8 cellular contexts compared by ENCODE assay signal in the genomic region with DNA sequence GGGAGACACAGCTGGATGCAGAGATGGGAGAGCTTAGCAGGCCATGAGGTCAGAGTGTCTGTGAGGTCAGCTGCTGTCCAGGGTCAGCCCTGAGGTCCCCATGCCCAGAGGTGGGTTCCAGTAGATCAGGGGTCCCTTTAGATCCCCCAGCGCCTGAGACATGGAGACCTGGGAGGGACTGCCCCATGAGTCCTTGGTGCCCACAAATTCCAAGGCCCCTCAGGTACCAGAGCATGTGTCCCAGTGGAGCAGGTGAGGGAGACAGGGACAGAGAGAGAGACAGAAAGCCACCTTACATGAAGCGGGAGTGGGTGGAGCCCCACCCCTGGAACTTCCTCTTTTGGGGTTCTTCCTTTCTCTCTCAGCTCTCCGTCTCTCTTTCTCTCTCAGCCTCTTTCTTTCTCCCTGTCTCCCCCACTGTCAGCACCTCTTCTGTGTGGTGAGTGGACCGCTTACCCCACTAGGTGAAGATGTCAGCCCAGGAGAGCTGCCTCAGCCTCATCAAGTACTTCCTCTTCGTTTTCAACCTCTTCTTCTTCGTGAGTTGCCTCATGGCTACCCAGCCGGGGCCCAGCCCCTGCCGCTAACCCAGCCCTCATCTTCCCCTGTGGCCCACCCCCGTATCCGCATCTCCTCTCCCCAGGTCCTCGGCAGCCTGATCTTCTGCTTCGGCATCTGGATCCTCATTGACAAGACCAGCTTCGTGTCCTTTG. TPM values are rescaled to one million over a fixed set of nuclear protein-coding genes. Genes with fewer than 3 reads are reported as not detected.
A peak's percentile ranks its signal among the peaks of the same experiment; 100 is the strongest.
DNase-seq lines count a peak whose midpoint lies in the region; ATAC-seq and TF ChIP-seq lines count a peak whose summit lies in the region.

A gene with protein sequence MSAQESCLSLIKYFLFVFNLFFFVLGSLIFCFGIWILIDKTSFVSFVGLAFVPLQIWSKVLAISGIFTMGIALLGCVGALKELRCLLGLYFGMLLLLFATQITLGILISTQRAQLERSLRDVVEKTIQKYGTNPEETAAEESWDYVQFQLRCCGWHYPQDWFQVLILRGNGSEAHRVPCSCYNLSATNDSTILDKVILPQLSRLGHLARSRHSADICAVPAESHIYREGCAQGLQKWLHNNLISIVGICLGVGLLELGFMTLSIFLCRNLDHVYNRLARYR (plus strand): TSS at position 336 of the 713 bp plus-strand sequence. CDS start 135 bp downstream, at position 471.

- H3K9me3 ChIP-seq in BLaER1 treated with 17β-estradiol and CSF1 and Interleukin-3, amounts not matched to agents 10 nM and 100 nM (replicated peaks in 1 of 11): 0 out of 22 replicates have a peak, but pooled peaks cover 0 to 8% (median 0%) of the 10 kb centered on the region in 11 experiments
- no peaks in the 10 kb centered on the region for H3K9me3 ChIP-seq in right lobe of liver
- H3K9me3 ChIP-seq in subcutaneous abdominal adipose tissue (ENCODE audit: control insufficient read depth in 5 of 5, low read length in 5 of 5): no peaks in the 10 kb centered on the region
- peaks cover 9% of the 10 kb centered on the region for H3K9me3 ChIP-seq in trophoblast cell (ENCODE audit: insufficient read depth, low read depth, low read length)

- intact Hi-C loops in right lobe of liver (cut with DNase I): no loop called here

- ATAC-seq in right lobe of liver: no peak

- DNase-seq in MV-4-11 (lab: John Stamatoyannopoulos, UW) (peak; percentile 81), right lobe of liver (peak in 1 of 3 donors; percentile 47), amygdala (lab: John Stamatoyannopoulos, UW) (no peak), DMS53 treated with DMSO at 0.1 percent for 48 hours (lab: John Stamatoyannopoulos, UW; ENCODE audit: unreplicated experiment) (no peak), trophoblast cell (no peak)
- DNase-seq in activated T-cell treated with anti-CD3 and anti-CD28 coated beads, Interleukin-2, amount 50 U/mL, for 1 hour: peak; percentile 63

- H3K27ac ChIP-seq in BLaER1 treated with 17β-estradiol and CSF1 and Interleukin-3, amounts not matched to agents 10 nM and 100 nM: peak within 1 kb of the TSS; percentile 32 to 77 (median 60); a peak in 20 of 22 replicates
- H3K27ac ChIP-seq in right lobe of liver (peak within 1 kb of the TSS in 2 of 3 donors; percentile 7 to 37), subcutaneous abdominal adipose tissue (ENCODE audit: low read depth, low read length) (no peak within 1 kb of the TSS), trophoblast cell (ENCODE audit: low read depth, low read length) (no peak within 1 kb of the TSS)

- H4K20me1 ChIP-seq in BLaER1 treated with 17β-estradiol and CSF1 and Interleukin-3, amounts not matched to agents 10 nM and 100 nM: peaks cover 0 to 26% (median 0%) of the 10 kb centered on the region in 11 experiments; a peak in 6 of 22 replicates

- no peak within 1 kb of the TSS for H2BK12ac ChIP-seq in trophoblast cell (ENCODE audit: low read length)

- no peaks in the 10 kb centered on the region for H3K79me2 ChIP-seq in trophoblast cell (ENCODE audit: control insufficient read depth, insufficient read depth, low read length, poor library complexity)

- H2BK120ac ChIP-seq in trophoblast cell (ENCODE audit: insufficient read depth, low read length, poor library complexity): no peak within 1 kb of the TSS

- no peak within 1 kb of the TSS for H2BK5ac ChIP-seq in trophoblast cell (ENCODE audit: low read depth, low read length, poor library complexity)

- H3K18ac ChIP-seq in trophoblast cell (ENCODE audit: low read length): no peak within 1 kb of the TSS

- H2AFZ ChIP-seq in trophoblast cell (ENCODE audit: insufficient read depth, low read length, poor library complexity): no peak within 1 kb of the TSS

- H3K27me3 ChIP-seq in BLaER1 treated with 17β-estradiol and CSF1 and Interleukin-3, amounts not matched to agents 10 nM and 100 nM: peaks cover 0 to 14% (median 0%) of the 10 kb centered on the region in 11 experiments; a peak in 8 of 22 replicates
- H3K27me3 ChIP-seq in right lobe of liver (no peaks in the 10 kb centered on the region), subcutaneous abdominal adipose tissue (ENCODE audit: control insufficient read depth in 5 of 5, insufficient read depth in 4 of 5, low read length in 5 of 5) (no peaks in the 10 kb centered on the region), trophoblast cell (ENCODE audit: insufficient read depth, low read length) (no peaks in the 10 kb centered on the region)

- TF ChIP-seq CTCF in right lobe of liver (IDR thresholded peaks at IDR 0.05): no peak

- no peak within 1 kb of the TSS for H4K91ac ChIP-seq in trophoblast cell (ENCODE audit: low read depth, low read length)

- H3K79me1 ChIP-seq in trophoblast cell (ENCODE audit: low read length): no peaks in the 10 kb centered on the region

- H3K36me3 ChIP-seq in BLaER1 treated with 17β-estradiol and CSF1 and Interleukin-3, amounts not matched to agents 10 nM and 100 nM: peaks cover 0 to 11% (median 0%) of the 10 kb centered on the region in 11 experiments; a peak in 2 of 22 replicates
- H3K36me3 ChIP-seq in right lobe of liver (no peaks in the 10 kb centered on the region), subcutaneous abdominal adipose tissue (ENCODE audit: control insufficient read depth in 5 of 5, insufficient read depth in 5 of 5, low read length in 5 of 5) (peaks cover 0 to 8% (median 0%) of the 10 kb centered on the region in 5 donors), trophoblast cell (ENCODE audit: control insufficient read depth in 1 of 2, insufficient read depth in 2 of 2, low read length in 2 of 2) (peaks cover 7 to 14% of the 10 kb centered on the region in 2 experiments)

- H3K14ac ChIP-seq in trophoblast cell (ENCODE audit: low read length): no peak within 1 kb of the TSS

- peak within 1 kb of the TSS in 9 of 10 experiments; percentile 1 to 61 (median 48); a peak in 15 of 20 replicates for H3K4me3 ChIP-seq in BLaER1 treated with 17β-estradiol and CSF1 and Interleukin-3, amounts not matched to agents 10 nM and 100 nM
- H3K4me3 ChIP-seq in right lobe of liver (peak within 1 kb of the TSS; percentile 6 to 24 (median 23)), subcutaneous abdominal adipose tissue (ENCODE audit: low read depth in 1 of 5, low read length in 5 of 5) (peak within 1 kb of the TSS; percentile 12 to 62 (median 44)), trophoblast cell (ENCODE audit: low read depth, low read length) (no peak within 1 kb of the TSS)

- H2AK5ac ChIP-seq in trophoblast cell (ENCODE audit: low read length): no peak within 1 kb of the TSS

- H3K4ac ChIP-seq in trophoblast cell (ENCODE audit: low read depth, low read length): no peak within 1 kb of the TSS

- peak within 1 kb of the TSS; percentile 83 to 95 (median 92) for H3K4me2 ChIP-seq in BLaER1 treated with 17β-estradiol and CSF1 and Interleukin-3, amounts not matched to agents 10 nM and 100 nM
- H3K4me2 ChIP-seq in trophoblast cell (ENCODE audit: low read length): no peak within 1 kb of the TSS

- no peak within 1 kb of the TSS for H4K12ac ChIP-seq in trophoblast cell (ENCODE audit: low read depth, low read length)

- no peak within 1 kb of the TSS for H3K23ac ChIP-seq in trophoblast cell (ENCODE audit: low read length)

- H3K4me1 ChIP-seq in BLaER1 treated with 17β-estradiol and CSF1 and Interleukin-3, amounts not matched to agents 10 nM and 100 nM: peaks cover 59 to 89% (median 69%) of the 10 kb centered on the region in 10 experiments
- H3K4me1 ChIP-seq in right lobe of liver (peaks cover 0 to 17% (median 3%) of the 10 kb centered on the region in 4 donors), subcutaneous abdominal adipose tissue (ENCODE audit: control insufficient read depth in 5 of 5, insufficient read depth in 5 of 5, low read length in 5 of 5) (peaks cover 0 to 35% (median 27%) of the 10 kb centered on the region in 5 donors), trophoblast cell (ENCODE audit: control insufficient read depth in 1 of 2, insufficient read depth in 2 of 2, low read length in 2 of 2) (peaks cover 12 to 15% of the 10 kb centered on the region in 2 experiments)

- TF ChIP-seq POLR2A in right lobe of liver (IDR thresholded peaks at IDR 0.05): no peak

- peak within 1 kb of the TSS; percentile 30 to 80 (median 55); a peak in 20 of 22 replicates for H3K9ac ChIP-seq in BLaER1 treated with 17β-estradiol and CSF1 and Interleukin-3, amounts not matched to agents 10 nM and 100 nM
- H3K9ac ChIP-seq in subcutaneous abdominal adipose tissue (ENCODE audit: low read length in 5 of 5) (peak within 1 kb of the TSS in 2 of 5 donors; percentile 15 to 21), trophoblast cell (ENCODE audit: low read length) (no peak within 1 kb of the TSS)

- WGBS in right lobe of liver (ENCODE audit: insufficient coverage, low coverage, low lambda C conversion rate, missing lambda C conversion rate): 59% methylated on average over 11 of the region's 13 CpGs
- no CpG with 5 or more reads among the region's 13 CpGs for WGBS in trophoblast cell (ENCODE audit: extremely low coverage, insufficient coverage, insufficient read length)

- H4K8ac ChIP-seq in trophoblast cell (ENCODE audit: low read depth, low read length): no peak within 1 kb of the TSS

RNA-seq across cellular contexts. Expression of the gene that starts here (rescaled TPM):
- total RNA-seq in right lobe of liver: 1 to 10 TPM; 1.1 to 5.0 (median 3.5) TPM
- polyA plus RNA-seq in trophoblast cell (2013): not detected in 2 replicates

Comparison
In these comparisons a context has a peak if more than half of its experiments do, and no peak if none do; other contexts are left out.
1. H3K27ac ChIP-seq: peak in BLaER1 treated with 17β-estradiol and CSF1 and Interleukin-3, amounts not matched to agents 10 nM and 100 nM (11 of 11) and right lobe of liver (2 of 3); none in subcutaneous abdominal adipose tissue (single experiment) and trophoblast cell (single experiment).
2. DNase-seq: peak in MV-4-11 (single experiment) and activated T-cell treated with anti-CD3 and anti-CD28 coated beads, Interleukin-2, amount 50 U/mL, for 1 hour (single experiment); none in amygdala (0 of 56), DMS53 treated with DMSO at 0.1 percent for 48 hours (single experiment) and trophoblast cell (0 of 2).